In genomic region chr18:37507239-37507638, GRCh38 we compare ENCODE assay signal across 28 cellular contexts. TPM values are rescaled to one million over a fixed set of nuclear protein-coding genes. Genes with fewer than 3 reads are reported as not detected.
"Had no signal": no experiment of that assay in that cellular context is flagged by ENCODE, and none has a peak within 500 bp of the region (broad histone marks: within the 10 kb centered on the region; RNA-seq: fewer than 3 reads in every experiment).

No MANE protein-coding gene starts in this region.

- H3K9ac ChIP-seq: neural progenitor cell had no signal

- H2AFZ ChIP-seq: neural progenitor cell had no signal

- FAIRE-seq: islet of Langerhans, kidney had no signal

- DNase-seq: hypothalamus; immature natural killer cell; kidney; left colon; left lung; nephron progenitor cell; ovary; right lobe of liver; stimulated activated CD4-positive, alpha-beta T cell treated with anti-CD3 and anti-CD28 coated beads, Interleukin-12 subunit alpha, Interleukin-12 subunit beta, amount 100 ng/mL, for 4 hours; stimulated activated CD4-positive, alpha-beta T cell treated with anti-CD3 and anti-CD28 coated beads, Interleukin-15, amount 100 ng/mL, for 24 hours; stimulated activated CD4-positive, alpha-beta T cell treated with anti-CD3 and anti-CD28 coated beads, Interleukin-2, amount 100 ng/mL, for 24 hours; stimulated activated CD4-positive, alpha-beta T cell treated with anti-CD3 and anti-CD28 coated beads, Interleukin-4, amount 100 ng/mL, for 1 hour; stimulated activated naive B cell treated with anti-CD40 and anti-IgM and Interleukin-4, amounts not matched to agents 10 μg/mL and 1 μg/mL and 100 μg/mL, for 72 hours; stimulated activated naive CD8-positive, alpha-beta T cell treated with anti-CD3 and anti-CD28 coated beads, Interleukin-15, Interleukin-2, amounts not matched to agents 100 U/mL and 50 U/mL, for 24 hours; stomach; testis; thyroid gland; transverse colon; upper lobe of left lung had no signal

- H3K4me1 ChIP-seq: left lung, right atrium auricular region, right lobe of liver, stomach, testis, thyroid gland, transverse colon, upper lobe of left lung, vagina had no signal

- H3K27me3 ChIP-seq: left lung, neural progenitor cell, ovary, right atrium auricular region, right lobe of liver, stomach, testis, thyroid gland, transverse colon, upper lobe of left lung, vagina had no signal

- H3K36me3 ChIP-seq: left lung, neural progenitor cell, ovary, right atrium auricular region, right lobe of liver, stomach, thyroid gland, transverse colon, upper lobe of left lung, vagina had no signal

- H3K4me2 ChIP-seq: neural progenitor cell had no signal

- ATAC-seq: left colon; left lung; naive thymus-derived CD8-positive, alpha-beta T cell; right lobe of liver; stimulated activated naive B cell treated with anti-CD40 and anti-IgM and Interleukin-4, amounts not matched to agents 10 μg/mL and 1 μg/mL and 100 μg/mL, for 72 hours; stimulated activated naive CD8-positive, alpha-beta T cell treated with anti-CD3 and anti-CD28 coated beads, Interleukin-15, Interleukin-2, amounts not matched to agents 100 U/mL and 50 U/mL, for 24 hours had no signal

- H3K4me3 ChIP-seq: left lung, lung, neural progenitor cell, ovary, right atrium auricular region, right lobe of liver, stomach, testis, thyroid gland, transverse colon, upper lobe of left lung, vagina had no signal

- H3K27ac ChIP-seq: left lung, neural progenitor cell, ovary, right atrium auricular region, right lobe of liver, stomach, testis, thyroid gland, transverse colon, upper lobe of left lung, vagina had no signal

- H3K9me3 ChIP-seq: ovary, right lobe of liver, testis, thyroid gland, transverse colon, vagina had no signal

RNA-seq across cellular contexts. Expression of gene CELF4, which starts 58.4 kb away (rescaled TPM):
- total RNA-seq: naive thymus-derived CD8-positive, alpha-beta T cell; pulmonary artery endothelial cell; renal cortical epithelial cell; skeletal muscle tissue had no signal
